In genomic region chr14:86787782-86788181, GRCh38 we compare ENCODE assay signal across 11 cellular contexts.
DNase-seq lines count a peak whose midpoint lies in the region; ATAC-seq, FAIRE-seq and TF ChIP-seq lines count a peak whose summit lies in the region.
"Had no signal": no experiment of that assay in that cellular context is flagged by ENCODE, and none has a peak within 500 bp of the region (broad histone marks: within the 10 kb centered on the region; RNA-seq: fewer than 3 reads in every experiment).

No MANE protein-coding gene starts in this region.

- no peak for TF ChIP-seq EP300 in HepG2 (IDR thresholded peaks at IDR 0.05; ENCODE audit: low read depth in 2 of 2, low read length in 2 of 2)
- no peak for TF ChIP-seq EP300 in HepG2 (CRISPR knock-in tag; IDR thresholded peaks at IDR 0.05; ENCODE audit: borderline replicate concordance)
- TF ChIP-seq EP300 in H1 (IDR thresholded peaks at IDR 0.05; ENCODE audit: borderline replicate concordance in 1 of 2, low read depth in 2 of 2, low read length in 2 of 2), result no peak

- H2BK15ac ChIP-seq in H1 (ENCODE audit: low read length), result no peak overlapping the region

- H2BK5ac ChIP-seq in H1 (ENCODE audit: low read depth, low read length), result no peak overlapping the region

- DNase-seq in HepG2 (ENCODE audit: low spot score) (no peak), right lobe of liver (no peak), NOMO-1 (lab: John Stamatoyannopoulos, UW; ENCODE audit: unreplicated experiment in 2 of 2) (peak; percentile 36 to 50), H1 (ENCODE audit: low read depth in 1 of 2, low spot score in 2 of 2) (no peak), smooth muscle cell (lab: John Stamatoyannopoulos, UW; ENCODE audit: unreplicated experiment) (no peak), sciatic nerve (ENCODE audit: low spot score) (no peak), AG08395 (ENCODE audit: low spot score) (no peak), NCI-H2227 (lab: John Stamatoyannopoulos, UW; ENCODE audit: unreplicated experiment) (no peak)
- DNase-seq: activated T-cell treated with anti-CD3 and anti-CD28 coated beads for 4 hours, anterior cingulate cortex, trophoblast cell had no signal

- H3K56ac ChIP-seq in H1 (replicated peaks; ENCODE audit: insufficient read length, low read depth, low read length), result no peak overlapping the region

- H4K8ac ChIP-seq in H1 (ENCODE audit: extremely low read depth, insufficient read depth, low read length), result no peak overlapping the region

- no peak overlapping the region for H2BK120ac ChIP-seq in H1 (replicated peaks; ENCODE audit: low read depth, low read length)

- H3K27me3 ChIP-seq in HepG2 (ENCODE audit: control insufficient read depth in 1 of 2, insufficient read depth in 2 of 2, low read length in 2 of 2), result no peaks in the 10 kb centered on the region
- H3K27me3 ChIP-seq in right lobe of liver, result no peaks in the 10 kb centered on the region
- no peaks in the 10 kb centered on the region for H3K27me3 ChIP-seq in H1 (replicated peaks in 1 of 4; ENCODE audit: control insufficient read depth in 3 of 4, extremely low read depth in 1 of 4, insufficient read depth in 3 of 4, low read length in 3 of 4)
- H3K27me3 ChIP-seq in smooth muscle cell (ENCODE audit: low read depth), result no peaks in the 10 kb centered on the region

- H4K91ac ChIP-seq in H1 (replicated peaks; ENCODE audit: insufficient read length, low read length), result no peak overlapping the region

- H3K79me2 ChIP-seq in HepG2 (ENCODE audit: insufficient read depth, low read length) (no peaks in the 10 kb centered on the region), H1 (ENCODE audit: control insufficient read depth in 1 of 2, insufficient read depth in 2 of 2, low read length in 2 of 2) (no peaks in the 10 kb centered on the region), smooth muscle cell (ENCODE audit: low read depth) (no peaks in the 10 kb centered on the region)

- no peaks in the 10 kb centered on the region for H4K20me1 ChIP-seq in HepG2 (ENCODE audit: insufficient read depth, low read length)
- no peaks in the 10 kb centered on the region for H4K20me1 ChIP-seq in H1 (replicated peaks in 1 of 2; ENCODE audit: control insufficient read depth in 1 of 2, insufficient read depth in 2 of 2, low read length in 2 of 2)
- H4K20me1 ChIP-seq in smooth muscle cell (ENCODE audit: low read depth), result no peaks in the 10 kb centered on the region

- H3F3A ChIP-seq in smooth muscle cell (ENCODE audit: low read depth), result no peaks in the 10 kb centered on the region

- in situ Hi-C loops in HepG2 (cut with HindIII; ENCODE audit: extremely low pct_ligation_motif_present, low pct_unique_long_range_greater_than_20kb), result no loop called here

- peaks cover 4% of the 10 kb centered on the region; the same call in 1 of the 2 replicates for H3K9me3 ChIP-seq in HepG2 (ENCODE audit: low read length)
- no peaks in the 10 kb centered on the region for H3K9me3 ChIP-seq in right lobe of liver
- H3K9me3 ChIP-seq in H1 (ENCODE audit: insufficient read depth in 2 of 2, low read depth in 1 of 2, low read length in 1 of 2), result 0 out of 4 replicates have a peak, but pooled peaks cover 0 to 2% of the 10 kb centered on the region in 2 experiments
- no peaks in the 10 kb centered on the region for H3K9me3 ChIP-seq in smooth muscle cell (replicated peaks; ENCODE audit: low read depth)

- TF ChIP-seq RAD21 in HepG2 (CRISPR knock-in tag; IDR thresholded peaks at IDR 0.05) (no peak), H1 (IDR thresholded peaks at IDR 0.05 in 1 of 2, conservative IDR thresholded peaks at IDR 0.05 in 1 of 2; ENCODE audit: low read depth in 2 of 2, low read length in 2 of 2) (no peak)

- no peaks in the 10 kb centered on the region for H3K79me1 ChIP-seq in H1 (ENCODE audit: low read depth, low read length)

- H3K36me3 ChIP-seq in HepG2 (replicated peaks in 1 of 2; ENCODE audit: control insufficient read depth in 1 of 2, insufficient read depth in 2 of 2, low read length in 2 of 2) (no peaks in the 10 kb centered on the region), right lobe of liver (no peaks in the 10 kb centered on the region), H1 (ENCODE audit: control insufficient read depth in 2 of 4, insufficient read depth in 4 of 4, low read length in 3 of 4) (no peaks in the 10 kb centered on the region), smooth muscle cell (ENCODE audit: low read depth) (no peaks in the 10 kb centered on the region)

- H3K9ac ChIP-seq in HepG2 (ENCODE audit: insufficient read depth, low read depth, low read length) (no peak overlapping the region), H1 (replicated peaks in 1 of 4; ENCODE audit: extremely low read depth in 1 of 4, low read depth in 3 of 4, low read length in 3 of 4) (no peak overlapping the region), smooth muscle cell (ENCODE audit: low read depth) (peak overlapping the region; percentile 34)

- WGBS in HepG2 (ENCODE audit: low lambda C conversion rate), result 74% methylated on average over 3 of the region's 3 CpGs
- 71% methylated on average over 3 of the region's 3 CpGs for WGBS in right lobe of liver (ENCODE audit: insufficient coverage, low coverage, low lambda C conversion rate, missing lambda C conversion rate)
- 89% methylated on average over 3 of the region's 3 CpGs; no CpG with 5 or more reads in 1 of the 2 experiments for WGBS in H1 (ENCODE audit: extremely low coverage in 1 of 2, insufficient coverage in 1 of 2, insufficient read length in 1 of 2, insufficient replicate concordance in 2 of 2, low coverage in 1 of 2, low lambda C conversion rate in 2 of 2, missing lambda C conversion rate in 1 of 2), 2 experiments
- WGBS in smooth muscle cell (ENCODE audit: low lambda C conversion rate), result 16% methylated on average over 3 of the region's 3 CpGs

- no peaks in the 10 kb centered on the region for H3K23me2 ChIP-seq in H1 (ENCODE audit: low read depth, low read length)

- no peak overlapping the region for H3K14ac ChIP-seq in H1 (ENCODE audit: insufficient read length)

- no peak overlapping the region for H2BK20ac ChIP-seq in H1 (ENCODE audit: low read length)

- ATAC-seq in HepG2, result no peak
- no peak for ATAC-seq in right lobe of liver
- no peak for ATAC-seq in sciatic nerve

- H4K5ac ChIP-seq in H1 (ENCODE audit: insufficient read length, low read depth, low read length), result no peak overlapping the region

- peaks cover 39% of the 10 kb centered on the region for H3K4me1 ChIP-seq in HepG2 (ENCODE audit: insufficient read depth, low read length)
- H3K4me1 ChIP-seq in right lobe of liver, result no peaks in the 10 kb centered on the region
- H3K4me1 ChIP-seq in H1 (replicated peaks in 1 of 4; ENCODE audit: control insufficient read depth in 3 of 4, insufficient read depth in 4 of 4, low read length in 3 of 4), result no peaks in the 10 kb centered on the region
- H3K4me1 ChIP-seq in smooth muscle cell (ENCODE audit: low read depth), result peaks cover 5% of the 10 kb centered on the region

- H3K27ac ChIP-seq in HepG2 (ENCODE audit: extremely low read length, insufficient read depth, low read length) (no peak overlapping the region), right lobe of liver (no peak overlapping the region), H1 (ENCODE audit: low read depth, low read length) (no peak overlapping the region), smooth muscle cell (ENCODE audit: low read depth) (peak overlapping the region; percentile 83)

- TF ChIP-seq CTCF in HepG2 (CRISPR knock-in tag; IDR thresholded peaks at IDR 0.05) (no peak), right lobe of liver (IDR thresholded peaks at IDR 0.05) (no peak), H1 (IDR thresholded peaks at IDR 0.05; ENCODE audit: control extremely low read depth in 1 of 3, insufficient read depth in 1 of 3, low read depth in 1 of 3, low read length in 3 of 3) (no peak), smooth muscle cell (IDR thresholded peaks at IDR 0.05; ENCODE audit: borderline replicate concordance, insufficient read depth, poor library complexity, severe bottlenecking) (no peak)

- no TSS peak for BruUV-seq in HepG2 (replicated peaks; lab: Mats Ljungman, UMichigan)

- FAIRE-seq in HepG2 (lab: Jason Lieb, UNC) (no peak), H1 (lab: Jason Lieb, UNC) (no peak)

- H2AK5ac ChIP-seq in H1 (ENCODE audit: low read depth, low read length), result no peak overlapping the region

- H2BK12ac ChIP-seq in H1 (ENCODE audit: low read depth, low read length), result no peak overlapping the region

- H3K23ac ChIP-seq in H1 (ENCODE audit: insufficient read length), result no peak overlapping the region

- no peak overlapping the region for H3K4ac ChIP-seq in H1 (replicated peaks; ENCODE audit: insufficient read length, low read depth, low read length)

- H3K4me3 ChIP-seq in HepG2 (replicated peaks in 1 of 3; ENCODE audit: insufficient read depth in 1 of 3, low read depth in 2 of 3, low read length in 3 of 3), result no peak overlapping the region
- H3K4me3 ChIP-seq in right lobe of liver, result no peak overlapping the region
- no peak overlapping the region for H3K4me3 ChIP-seq in H1 (ENCODE audit: extremely low read depth in 1 of 4, insufficient read depth in 2 of 4, low read depth in 3 of 4, low read length in 4 of 4)
- H3K4me3 ChIP-seq in smooth muscle cell, result no peak overlapping the region

- H2AFZ ChIP-seq in HepG2 (ENCODE audit: low read length) (no peak overlapping the region), H1 (ENCODE audit: low read length) (0 out of 2 replicates have a peak overlapping the region, but pooled peaks have one; percentile 70), smooth muscle cell (ENCODE audit: low read depth) (peak overlapping the region; percentile 26)

- POLR2A ChIA-PET in HepG2 (lab: Yijun Ruan, JAX) (no interaction called here), H1 (lab: Charles Lee; ENCODE audit: partially characterized antibody) (no interaction called here)

- intact Hi-C loops in HepG2 (cut with micrococcal nuclease; ENCODE audit: unreplicated experiment) (no loop called here), right lobe of liver (cut with DNase I) (no loop called here), sciatic nerve (cut with DNase I) (no loop called here)

- CTCF ChIA-PET in HepG2 (lab: Yijun Ruan, JAX; ENCODE audit: low intra/inter-chr PET ratio, low total read pairs), result no interaction called here
- CTCF ChIA-PET in H1 (lab: Charles Lee; ENCODE audit: partially characterized antibody), result interaction anchor here (0.5 to 0.7 kb wide), 2 partner anchors 197 to 1023 kb away, joined by 3 read pairs; no protein-coding TSS in a partner anchor

- H3K4me2 ChIP-seq in HepG2 (ENCODE audit: low read depth, low read length) (no peak overlapping the region), H1 (ENCODE audit: insufficient read depth in 1 of 2, low read depth in 2 of 2, low read length in 2 of 2) (no peak overlapping the region), smooth muscle cell (peak overlapping the region; percentile 17)

- H3K18ac ChIP-seq in H1 (ENCODE audit: extremely low read depth, low read length), result no peak overlapping the region

- no peak for TF ChIP-seq POLR2A in HepG2 (IDR thresholded peaks at IDR 0.05; ENCODE audit: insufficient read depth in 1 of 2, low read depth in 2 of 2, low read length in 2 of 2)
- TF ChIP-seq POLR2A in right lobe of liver (IDR thresholded peaks at IDR 0.05), result no peak
- TF ChIP-seq POLR2A in H1 (IDR thresholded peaks at IDR 0.05; ENCODE audit: control extremely low read depth in 1 of 2, low read depth in 2 of 2, low read length in 2 of 2), result no peak

TF ChIP-seq in HepG2, 621 proteins besides CTCF, POLR2A, EP300 and RAD21 (continues in another document):
- TF ChIP-seq GATAD2A (CRISPR knock-in tag; IDR thresholded peaks at IDR 0.05), result peak; percentile 52; the same call in 1 of the 2 replicates

TF ChIP-seq in H1, 55 proteins besides CTCF, POLR2A, EP300 and RAD21 (continues in another document):
- TF ChIP-seq CHD1 (IDR thresholded peaks at IDR 0.05; ENCODE audit: low read depth, low read length), result no peak

Comparison
In these comparisons a context has a peak if more than half of its experiments do, and no peak if none do; other contexts are left out.
1. DNase-seq: peak in NOMO-1 (2 of 2); none in HepG2 (single experiment), right lobe of liver (0 of 3), H1 (0 of 2), smooth muscle cell (single experiment), sciatic nerve (single experiment), AG08395 (single experiment) and NCI-H2227 (single experiment).
2. Of the 41 proteins assayed by ChIP-seq in both HepG2 and H1: peak only in HepG2: CEBPB; only in H1: none; in both: none; in neither: 40.